Comparison of ENCODE assay signal across 9 cellular contexts in genomic region chr1:30888391-30888790, GRCh38. TPM values are rescaled to one million over a fixed set of nuclear protein-coding genes. Genes with fewer than 3 reads are reported as not detected.
DNase-seq lines count a peak whose midpoint lies in the region; ATAC-seq and TF ChIP-seq lines count a peak whose summit lies in the region.
"Had no signal": no experiment of that assay in that cellular context is flagged by ENCODE, and none has a peak within 500 bp of the region (broad histone marks: within the 10 kb centered on the region; RNA-seq: fewer than 3 reads in every experiment).

No MANE protein-coding gene starts in this region.

- no peak overlapping the region for H3K4me2 ChIP-seq in neural progenitor cell

- H3K4me3 Mint-ChIP-seq in neural progenitor cell, result no peak overlapping the region

- H2AFZ ChIP-seq in neural progenitor cell (replicated peaks), result no peak overlapping the region

- TF ChIP-seq CTCF in fibroblast of mammary gland (conservative IDR thresholded peaks at IDR 0.05; ENCODE audit: control insufficient read depth, insufficient read depth, low read depth, low read length), result no peak
- TF ChIP-seq CTCF in neural progenitor cell (IDR thresholded peaks at IDR 0.05), result no peak

- H3F3A ChIP-seq in neural progenitor cell (ENCODE audit: low read depth), result peaks cover 20% of the 10 kb centered on the region

- no peaks in the 10 kb centered on the region for H3K36me3 ChIP-seq in neural progenitor cell

- peak; percentile 92 for DNase-seq in AG08395 (ENCODE audit: low spot score)
- peak; percentile 63 for DNase-seq in OCI-M1 (lab: John Stamatoyannopoulos, UW)
- peak; percentile 73 for DNase-seq in fibroblast of mammary gland (ENCODE audit: low read depth)
- no peak for DNase-seq in neural progenitor cell (ENCODE audit: low spot score)
- no peak for DNase-seq in activated naive CD4-positive, alpha-beta T cell treated with anti-CD3 and anti-CD28 coated beads, Interleukin-2, amount 50 U/mL, for 72 hours (ENCODE audit: low spot score in 2 of 2)
- no peak for DNase-seq in activated CD4-positive, CD25-positive, alpha-beta regulatory T cell treated with anti-CD3 and anti-CD28 coated beads, Interleukin-2, amount 50 U/mL, for 72 hours
- DNase-seq: SW 1271 had no signal

- H3K79me2 ChIP-seq in neural progenitor cell (ENCODE audit: low read depth), result peaks cover 54% of the 10 kb centered on the region

- peaks cover 35% of the 10 kb centered on the region for H3K4me1 ChIP-seq in neural progenitor cell

- H3K27me3 Mint-ChIP-seq in neural progenitor cell (ENCODE audit: insufficient read depth, low read depth), result peaks cover 7% of the 10 kb centered on the region

- ATAC-seq in HG03571 (IDR thresholded peaks at IDR 0.05; ENCODE audit: unreplicated experiment), result no peak
- ATAC-seq in activated naive CD4-positive, alpha-beta T cell treated with anti-CD3 and anti-CD28 coated beads, Interleukin-2, amount 50 U/mL, for 72 hours, result no peak
- no peak for ATAC-seq in HG02610 (IDR thresholded peaks at IDR 0.05; ENCODE audit: unreplicated experiment)

- peaks cover 70% of the 10 kb centered on the region for H4K20me1 ChIP-seq in neural progenitor cell (ENCODE audit: low read depth)

- H3K27me3 ChIP-seq in neural progenitor cell, result no peaks in the 10 kb centered on the region

- H3K9ac ChIP-seq in neural progenitor cell, result no peak overlapping the region

- no peak overlapping the region for H3K4me3 ChIP-seq in fibroblast of mammary gland (ENCODE audit: control insufficient read depth, low read depth, low read length)
- H3K4me3 ChIP-seq in neural progenitor cell, result no peak overlapping the region

- H3K27ac ChIP-seq in neural progenitor cell, result peak overlapping the region; percentile 51

- peak overlapping the region; percentile 69 for H3K27ac Mint-ChIP-seq in neural progenitor cell
- no peak overlapping the region for H3K27ac Mint-ChIP-seq in activated naive CD4-positive, alpha-beta T cell treated with anti-CD3 and anti-CD28 coated beads, Interleukin-2, amount 50 U/mL, for 72 hours

- H3K36me3 Mint-ChIP-seq in neural progenitor cell, result no peaks in the 10 kb centered on the region
- no peaks in the 10 kb centered on the region for H3K36me3 Mint-ChIP-seq in activated naive CD4-positive, alpha-beta T cell treated with anti-CD3 and anti-CD28 coated beads, Interleukin-2, amount 50 U/mL, for 72 hours

- H3K9me3 ChIP-seq in neural progenitor cell (ENCODE audit: low read depth), result no peaks in the 10 kb centered on the region

- no peaks in the 10 kb centered on the region for H3K9me3 Mint-ChIP-seq in neural progenitor cell
- H3K9me3 Mint-ChIP-seq in activated naive CD4-positive, alpha-beta T cell treated with anti-CD3 and anti-CD28 coated beads, Interleukin-2, amount 50 U/mL, for 72 hours, result no peaks in the 10 kb centered on the region

- peaks cover 67% of the 10 kb centered on the region for H3K4me1 Mint-ChIP-seq in neural progenitor cell

RNA-seq across cellular contexts. Expression of gene SDC3, which starts 20.2 kb away (rescaled TPM):
- 23.0 and 45.1 TPM in 2 replicates for total RNA-seq in neural progenitor cell (ENCODE audit: low replicate concordance)
- 1 to 10 TPM in 1 of 2 donors, not detected in 1; 1.7 TPM for total RNA-seq in activated naive CD4-positive, alpha-beta T cell treated with anti-CD3 and anti-CD28 coated beads, Interleukin-2, amount 50 U/mL, for 72 hours

Comparison
In these comparisons a context has a peak if more than half of its experiments do, and no peak if none do; other contexts are left out.
1. DNase-seq: peak in AG08395 (single experiment), OCI-M1 (single experiment) and fibroblast of mammary gland (single experiment); none in neural progenitor cell (single experiment), activated naive CD4-positive, alpha-beta T cell treated with anti-CD3 and anti-CD28 coated beads, Interleukin-2, amount 50 U/mL, for 72 hours (0 of 2) and activated CD4-positive, CD25-positive, alpha-beta regulatory T cell treated with anti-CD3 and anti-CD28 coated beads, Interleukin-2, amount 50 U/mL, for 72 hours (single experiment).